ENCODE assay signal across 1 cellular context in the genomic region with DNA sequence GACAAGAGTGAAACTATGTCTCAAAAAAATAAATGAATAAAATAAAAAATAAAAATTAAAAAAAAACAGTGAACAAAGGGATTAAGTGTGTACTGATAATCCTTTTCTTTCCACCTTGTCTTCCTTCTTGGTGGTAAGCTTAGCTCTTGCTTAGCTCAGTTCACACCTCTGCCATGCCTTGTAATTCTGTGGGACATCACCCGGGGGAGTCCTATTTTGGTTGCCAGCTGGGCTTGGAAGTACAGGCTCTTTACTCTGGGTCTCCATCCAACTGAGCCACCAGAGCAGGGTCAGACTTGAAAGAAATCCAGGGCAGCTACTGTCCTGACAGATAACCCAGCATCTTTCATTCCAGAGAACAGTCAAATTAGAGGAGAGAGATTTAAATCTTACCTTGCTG.
TF ChIP-seq lines count a peak whose summit lies in the region.

No MANE protein-coding gene starts in this region.

TF ChIP-seq in A549, 52 proteins besides CTCF, POLR2A, EP300 and RAD21 (continued from another document):
- no peak for TF ChIP-seq ZNF302 (CRISPR knock-in tag; IDR thresholded peaks at IDR 0.05)
- TF ChIP-seq CBX2 (IDR thresholded peaks at IDR 0.05; ENCODE audit: borderline replicate concordance, low read depth), result no peak
- TF ChIP-seq HEYL (CRISPR knock-in tag; IDR thresholded peaks at IDR 0.05), result no peak
